Comparison of ENCODE assay signal across 26 cellular contexts in genomic region chr12:93274937-93275336, GRCh38.
"Had no signal": no experiment of that assay in that cellular context is flagged by ENCODE, and none has a peak within 500 bp of the region (broad histone marks: within the 10 kb centered on the region; RNA-seq: fewer than 3 reads in every experiment).

No MANE protein-coding gene starts in this region.

- H3K36me3 ChIP-seq: left ventricle myocardium inferior, pancreas, prostate gland, suprapubic skin, thoracic aorta, tibial artery, uterus had no signal

- ATAC-seq: left colon; mucosa of descending colon; naive thymus-derived CD4-positive, alpha-beta T cell; pancreas; stimulated activated naive B cell treated with anti-CD40 and anti-IgM and Interleukin-4, amounts not matched to agents 10 μg/mL and 1 μg/mL and 100 μg/mL, for 72 hours; stimulated activated naive CD8-positive, alpha-beta T cell treated with anti-CD3 and anti-CD28 coated beads, Interleukin-15, Interleukin-2, amounts not matched to agents 100 U/mL and 50 U/mL, for 24 hours had no signal

- H3K9me3 Mint-ChIP-seq: type B pancreatic cell had no signal

- H3K27ac ChIP-seq: left ventricle myocardium inferior, pancreas, prostate gland, skin epidermis, suprapubic skin, thoracic aorta, tibial artery, uterus had no signal

- H3K4me3 ChIP-seq: left ventricle myocardium inferior, lung, mucosa of descending colon, pancreas, prostate gland, skin epidermis, suprapubic skin, thoracic aorta, tibial artery, uterus had no signal

- FAIRE-seq: islet of Langerhans, kidney, pancreas had no signal

- H3K4me3 Mint-ChIP-seq: mesothelial cell of epicardium; nephron; stimulated activated naive B cell treated with anti-CD40 and anti-IgM and Interleukin-4, amounts not matched to agents 10 μg/mL and 1 μg/mL and 100 μg/mL, for 72 hours; type B pancreatic cell had no signal

- DNase-seq: head of caudate nucleus; hippocampal formation; kidney; left colon; left ventricle myocardium inferior; mesendoderm; mucosa of descending colon; naive thymus-derived CD4-positive, alpha-beta T cell; pancreas; stimulated activated CD4-positive, alpha-beta T cell treated with anti-CD3 and anti-CD28 coated beads, Interleukin-12 subunit alpha, Interleukin-12 subunit beta, amount 100 ng/mL, for 4 hours; stimulated activated CD4-positive, alpha-beta T cell treated with anti-CD3 and anti-CD28 coated beads, Interleukin-15, amount 100 ng/mL, for 24 hours; stimulated activated CD4-positive, alpha-beta T cell treated with anti-CD3 and anti-CD28 coated beads, Interleukin-2, amount 100 ng/mL, for 24 hours; stimulated activated CD4-positive, alpha-beta T cell treated with anti-CD3 and anti-CD28 coated beads, Interleukin-4, amount 100 ng/mL, for 1 hour; stimulated activated naive B cell treated with anti-CD40 and anti-IgM and Interleukin-4, amounts not matched to agents 10 μg/mL and 1 μg/mL and 100 μg/mL, for 72 hours; stimulated activated naive CD8-positive, alpha-beta T cell treated with anti-CD3 and anti-CD28 coated beads, Interleukin-15, Interleukin-2, amounts not matched to agents 100 U/mL and 50 U/mL, for 24 hours; tibial artery; uterus had no signal

- H3K27me3 ChIP-seq: pancreas, suprapubic skin, tibial artery, uterus had no signal

- H3K36me3 Mint-ChIP-seq: stimulated activated naive B cell treated with anti-CD40 and anti-IgM and Interleukin-4, amounts not matched to agents 10 μg/mL and 1 μg/mL and 100 μg/mL, for 72 hours; type B pancreatic cell had no signal

- H3K27me3 Mint-ChIP-seq: naive thymus-derived CD4-positive, alpha-beta T cell; stimulated activated naive B cell treated with anti-CD40 and anti-IgM and Interleukin-4, amounts not matched to agents 10 μg/mL and 1 μg/mL and 100 μg/mL, for 72 hours; type B pancreatic cell had no signal

- H3K27ac Mint-ChIP-seq: mesothelial cell of epicardium; nephron; stimulated activated naive B cell treated with anti-CD40 and anti-IgM and Interleukin-4, amounts not matched to agents 10 μg/mL and 1 μg/mL and 100 μg/mL, for 72 hours; type B pancreatic cell had no signal

- H3K4me1 ChIP-seq: pancreas, prostate gland, suprapubic skin, uterus had no signal

- H3K9me3 ChIP-seq: mucosa of descending colon, pancreas, prostate gland, suprapubic skin, thoracic aorta, tibial artery, uterus had no signal

- H3K4me1 Mint-ChIP-seq: stimulated activated naive B cell treated with anti-CD40 and anti-IgM and Interleukin-4, amounts not matched to agents 10 μg/mL and 1 μg/mL and 100 μg/mL, for 72 hours had no signal
